Comparison of ENCODE assay signal across 9 cellular contexts in the genomic region with DNA sequence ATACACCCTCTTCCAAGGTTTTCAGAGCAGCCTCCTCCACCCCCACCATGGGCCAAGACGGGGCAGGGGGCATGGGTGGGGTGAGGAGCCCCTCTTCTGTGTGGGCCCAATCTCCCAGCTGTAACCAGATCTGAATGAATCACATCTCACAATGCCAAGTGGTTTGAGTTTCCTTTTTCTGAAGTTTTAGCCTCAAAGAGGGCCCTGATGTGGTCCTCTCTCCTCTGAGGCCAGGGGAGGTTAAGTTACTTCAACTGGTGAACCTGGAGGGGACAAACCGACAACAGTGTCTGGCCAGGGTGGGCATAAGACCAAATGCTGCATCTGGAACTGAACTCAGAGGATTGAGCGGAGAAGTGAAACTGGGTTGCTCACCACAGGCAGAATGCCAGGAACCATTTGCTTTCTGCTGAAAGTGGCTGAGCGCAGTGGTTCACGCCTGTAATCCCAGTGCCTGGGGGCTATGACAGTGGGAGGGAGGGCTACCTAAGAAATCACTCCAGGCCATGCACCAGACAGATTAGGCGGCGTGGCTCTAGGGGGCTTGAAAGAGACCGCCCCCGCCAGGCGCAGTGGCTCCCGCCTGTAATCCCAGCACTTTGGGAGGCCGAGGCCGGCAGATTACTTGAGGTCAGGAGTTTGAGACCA. TPM values are rescaled to one million over a fixed set of nuclear protein-coding genes. Genes with fewer than 3 reads are reported as not detected.
DNase-seq lines count a peak whose midpoint lies in the region; ATAC-seq and TF ChIP-seq lines count a peak whose summit lies in the region.
"Had no signal": no experiment of that assay in that cellular context is flagged by ENCODE, and none has a peak within 500 bp of the region (broad histone marks: within the 10 kb centered on the region; RNA-seq: fewer than 3 reads in every experiment).

No MANE protein-coding gene starts in this region.

- H3K27me3 ChIP-seq in ACC112 (ENCODE audit: insufficient read depth, low read length) (no peaks in the 10 kb centered on the region), HL-60 (ENCODE audit: insufficient read depth, poor library complexity, severe bottlenecking) (no peaks in the 10 kb centered on the region), hepatocyte (peaks cover 9% of the 10 kb centered on the region)

- H3K36me3 ChIP-seq in ACC112 (ENCODE audit: insufficient read depth, low read length) (no peaks in the 10 kb centered on the region), hepatocyte (replicated peaks; ENCODE audit: insufficient read depth, low read depth) (no peaks in the 10 kb centered on the region)

- peaks cover 3% of the 10 kb centered on the region for H3K36me3 Mint-ChIP-seq in activated naive CD8-positive, alpha-beta T cell
- no peaks in the 10 kb centered on the region for H3K36me3 Mint-ChIP-seq in stimulated activated naive CD8-positive, alpha-beta T cell treated with anti-CD3 and anti-CD28 coated beads, Interleukin-15, Interleukin-2, amounts not matched to agents 100 ng/mL and 50 ng/mL, for 24 hours (ENCODE audit: low read depth)

- H3K27ac ChIP-seq in ACC112 (ENCODE audit: low read depth, low read length) (peak overlapping the region; percentile 94), HL-60 (replicated peaks) (peak overlapping the region; percentile 58), hepatocyte (peak overlapping the region; percentile 63)

- peak overlapping the region; percentile 89 for H3K4me3 Mint-ChIP-seq in activated naive CD8-positive, alpha-beta T cell
- peak overlapping the region; percentile 83 for H3K4me3 Mint-ChIP-seq in stimulated activated naive CD8-positive, alpha-beta T cell treated with anti-CD3 and anti-CD28 coated beads, Interleukin-15, Interleukin-2, amounts not matched to agents 100 ng/mL and 50 ng/mL, for 24 hours

- ATAC-seq in HG03378 (IDR thresholded peaks at IDR 0.05; ENCODE audit: unreplicated experiment) (no peak), HG03521 (IDR thresholded peaks at IDR 0.05; ENCODE audit: unreplicated experiment) (no peak), HG02852 (IDR thresholded peaks at IDR 0.05; ENCODE audit: unreplicated experiment) (no peak)

- 76% methylated on average over 13 of the region's 13 CpGs for WGBS in hepatocyte (ENCODE audit: low lambda C conversion rate, missing lambda C conversion rate)

- H2AFZ ChIP-seq in ACC112 (ENCODE audit: low read length, unreplicated experiment) = peak overlapping the region; percentile 85
- no peak overlapping the region for H2AFZ ChIP-seq in hepatocyte

- peaks cover 8% of the 10 kb centered on the region for H3K4me1 ChIP-seq in ACC112 (ENCODE audit: control insufficient read depth, insufficient read depth, low read length, unreplicated experiment)
- no peaks in the 10 kb centered on the region for H3K4me1 ChIP-seq in hepatocyte (ENCODE audit: insufficient read depth)

- no peaks in the 10 kb centered on the region for H4K20me1 ChIP-seq in hepatocyte (ENCODE audit: insufficient read depth, poor library complexity, severe bottlenecking)

- no peaks in the 10 kb centered on the region for H3K9me2 ChIP-seq in hepatocyte (replicated peaks; ENCODE audit: insufficient read depth)

- no peaks in the 10 kb centered on the region for H3K79me2 ChIP-seq in ACC112 (ENCODE audit: control insufficient read depth, insufficient read depth, low read length, unreplicated experiment)
- no peaks in the 10 kb centered on the region for H3K79me2 ChIP-seq in hepatocyte

- no peaks in the 10 kb centered on the region for H3K9me3 ChIP-seq in hepatocyte (ENCODE audit: low read depth)

- H3K27me3 Mint-ChIP-seq in activated naive CD8-positive, alpha-beta T cell = peaks cover 7% of the 10 kb centered on the region
- peaks cover 20% of the 10 kb centered on the region for H3K27me3 Mint-ChIP-seq in stimulated activated naive CD8-positive, alpha-beta T cell treated with anti-CD3 and anti-CD28 coated beads, Interleukin-15, Interleukin-2, amounts not matched to agents 100 ng/mL and 50 ng/mL, for 24 hours

- H3K4me3 ChIP-seq in ACC112 (ENCODE audit: low read depth, low read length) = peak overlapping the region; percentile 73
- peak overlapping the region; percentile 34 for H3K4me3 ChIP-seq in HL-60 (replicated peaks; ENCODE audit: insufficient read depth, low read length)
- H3K4me3 ChIP-seq in hepatocyte = no peak overlapping the region

- H3K4me2 ChIP-seq in hepatocyte = no peak overlapping the region

- TF ChIP-seq CTCF in HL-60 (IDR thresholded peaks at IDR 0.05; ENCODE audit: insufficient read depth, low read length) = no peak
- no peak for TF ChIP-seq CTCF in hepatocyte (IDR thresholded peaks at IDR 0.05; ENCODE audit: poor library complexity)

- peaks cover 28% of the 10 kb centered on the region for H3K4me1 Mint-ChIP-seq in activated naive CD8-positive, alpha-beta T cell (ENCODE audit: low read depth)
- peaks cover 28% of the 10 kb centered on the region for H3K4me1 Mint-ChIP-seq in stimulated activated naive CD8-positive, alpha-beta T cell treated with anti-CD3 and anti-CD28 coated beads, Interleukin-15, Interleukin-2, amounts not matched to agents 100 ng/mL and 50 ng/mL, for 24 hours (ENCODE audit: low read depth)

- DNase-seq in HL-60 (ENCODE audit: low read depth in 1 of 2, low spot score in 1 of 2) (peak in 1 of 2 experiments; percentile 51), hepatocyte (ENCODE audit: low spot score) (no peak)

- H3K27ac Mint-ChIP-seq in activated naive CD8-positive, alpha-beta T cell = peak overlapping the region; percentile 97
- H3K27ac Mint-ChIP-seq in stimulated activated naive CD8-positive, alpha-beta T cell treated with anti-CD3 and anti-CD28 coated beads, Interleukin-15, Interleukin-2, amounts not matched to agents 100 ng/mL and 50 ng/mL, for 24 hours = peak overlapping the region; percentile 94

- peaks cover 5% of the 10 kb centered on the region for H3K9me3 Mint-ChIP-seq in activated naive CD8-positive, alpha-beta T cell (ENCODE audit: low read depth)
- no peaks in the 10 kb centered on the region for H3K9me3 Mint-ChIP-seq in stimulated activated naive CD8-positive, alpha-beta T cell treated with anti-CD3 and anti-CD28 coated beads, Interleukin-15, Interleukin-2, amounts not matched to agents 100 ng/mL and 50 ng/mL, for 24 hours

RNA-seq across cellular contexts. Expression of gene IRGC, which starts 15.4 kb away (rescaled TPM):
- not detected in 2 replicates for total RNA-seq in hepatocyte
- polyA plus RNA-seq in hepatocyte = not detected in 2 replicates
- total RNA-seq: temporal lobe had no signal

RNA-seq across cellular contexts. Expression of gene PLAUR, which starts 30.5 kb away (rescaled TPM):
- total RNA-seq in hepatocyte = 25.0 and 28.0 TPM in 2 replicates
- 57.8 and 65.1 TPM in 2 replicates for polyA plus RNA-seq in hepatocyte

RNA-seq across cellular contexts. Expression of gene SMG9, which starts 54.3 kb away (rescaled TPM):
- total RNA-seq in hepatocyte = 9.5 and 16.1 TPM in 2 replicates
- polyA plus RNA-seq in hepatocyte = 34.9 and 39.7 TPM in 2 replicates
